8 cellular contexts compared by ENCODE assay signal in the genomic region with DNA sequence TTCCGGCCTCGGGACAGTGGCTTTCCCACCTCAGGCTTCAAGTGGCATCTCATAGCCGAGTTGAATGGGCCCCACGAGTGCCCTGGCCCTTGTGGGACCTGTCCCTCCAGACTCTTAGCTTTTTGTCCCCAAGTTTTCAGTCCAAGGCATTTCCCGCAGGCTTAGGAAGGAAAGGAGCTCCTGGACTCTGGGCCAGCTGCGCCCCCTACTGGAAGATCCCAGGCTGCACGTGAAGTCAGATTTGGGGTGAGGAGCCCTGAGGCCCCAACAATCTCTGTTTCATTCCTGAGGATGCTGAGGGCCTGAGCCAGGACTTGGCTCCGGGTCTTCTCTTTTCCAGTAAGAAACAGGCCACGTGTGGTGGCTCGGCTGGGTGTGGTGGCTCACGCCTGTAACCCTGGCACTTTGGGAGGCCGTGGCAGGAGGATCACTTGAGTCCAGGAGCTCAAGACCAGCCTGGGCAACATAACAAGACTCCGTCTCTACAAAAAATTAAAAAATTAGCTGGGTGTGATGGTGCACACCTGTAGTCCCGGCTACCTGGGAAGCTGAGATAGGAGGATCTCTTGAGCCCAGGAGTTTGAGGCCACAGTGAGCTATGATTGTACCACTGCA.
DNase-seq lines count a peak whose midpoint lies in the region; ATAC-seq and TF ChIP-seq lines count a peak whose summit lies in the region.

No MANE protein-coding gene starts in this region.

- H4K20me1 ChIP-seq in GM23338 (replicated peaks; ENCODE audit: insufficient read depth), result no peaks in the 10 kb centered on the region; the same call in 1 of the 2 replicates

- no peaks in the 10 kb centered on the region for H3K27me3 ChIP-seq in CD4-positive, CD25-positive, alpha-beta regulatory T cell (ENCODE audit: control insufficient read depth, insufficient read depth, low read length)
- H3K27me3 ChIP-seq in GM23338 (ENCODE audit: insufficient read depth) (no peaks in the 10 kb centered on the region), heart left ventricle (no peaks in the 10 kb centered on the region)

- no peaks in the 10 kb centered on the region for H3K36me3 Mint-ChIP-seq in CD4-positive, CD25-positive, alpha-beta regulatory T cell
- H3K36me3 Mint-ChIP-seq in GM23338 (ENCODE audit: low read depth), result peaks cover 24% of the 10 kb centered on the region; the same call in 2 of the 3 replicates
- H3K36me3 Mint-ChIP-seq in activated naive CD8-positive, alpha-beta T cell treated with anti-CD3 and anti-CD28 coated beads for 36 hours, result no peaks in the 10 kb centered on the region

- 57 to 84% (median 61%) methylated on average over 8 to 14 of the region's 14 CpGs for WGBS in heart left ventricle, 4 donors

- TF ChIP-seq CTCF in GM23338 (conservative IDR thresholded peaks at IDR 0.05; ENCODE audit: low read depth in 2 of 2) (peak; percentile 95 to 97), heart left ventricle (IDR thresholded peaks at IDR 0.05) (peak; percentile 83 to 93 (median 88))

- no peak overlapping the region for H3K27ac Mint-ChIP-seq in CD4-positive, CD25-positive, alpha-beta regulatory T cell
- peak overlapping the region; percentile 52; the same call in 1 of the 2 replicates for H3K27ac Mint-ChIP-seq in GM23338
- no peak overlapping the region for H3K27ac Mint-ChIP-seq in activated naive CD8-positive, alpha-beta T cell treated with anti-CD3 and anti-CD28 coated beads for 36 hours

- no peak overlapping the region for H3K27ac ChIP-seq in CD4-positive, CD25-positive, alpha-beta regulatory T cell (ENCODE audit: insufficient read depth, low read length, poor library complexity, severe bottlenecking)
- H3K27ac ChIP-seq in GM23338 (ENCODE audit: low read depth), result peak overlapping the region; percentile 72
- H3K27ac ChIP-seq in heart left ventricle, result peak overlapping the region in 11 of 12 donors; percentile 39 to 95 (median 82)

- no peaks in the 10 kb centered on the region for H3K4me1 Mint-ChIP-seq in CD4-positive, CD25-positive, alpha-beta regulatory T cell
- peaks cover 23% of the 10 kb centered on the region for H3K4me1 Mint-ChIP-seq in GM23338
- H3K4me1 Mint-ChIP-seq in activated naive CD8-positive, alpha-beta T cell treated with anti-CD3 and anti-CD28 coated beads for 36 hours, result no peaks in the 10 kb centered on the region

- H3K9me3 ChIP-seq in CD4-positive, CD25-positive, alpha-beta regulatory T cell (ENCODE audit: control insufficient read depth in 2 of 2, low read length in 2 of 2), result no peaks in the 10 kb centered on the region
- H3K9me3 ChIP-seq in heart left ventricle, result no peaks in the 10 kb centered on the region

- no peaks in the 10 kb centered on the region for H3K27me3 Mint-ChIP-seq in CD4-positive, CD25-positive, alpha-beta regulatory T cell
- peaks cover 9% of the 10 kb centered on the region for H3K27me3 Mint-ChIP-seq in GM23338 (ENCODE audit: insufficient read depth, low read depth, poor library complexity)
- H3K27me3 Mint-ChIP-seq in activated naive CD8-positive, alpha-beta T cell treated with anti-CD3 and anti-CD28 coated beads for 36 hours, result peaks cover 4% of the 10 kb centered on the region

- no peaks in the 10 kb centered on the region for H3K9me3 Mint-ChIP-seq in CD4-positive, CD25-positive, alpha-beta regulatory T cell
- no peaks in the 10 kb centered on the region for H3K9me3 Mint-ChIP-seq in GM23338
- H3K9me3 Mint-ChIP-seq in activated naive CD8-positive, alpha-beta T cell treated with anti-CD3 and anti-CD28 coated beads for 36 hours, result no peaks in the 10 kb centered on the region

- TF ChIP-seq POLR2A in heart left ventricle (IDR thresholded peaks at IDR 0.05), result no peak

- H3K4me2 ChIP-seq in GM23338, result no peak overlapping the region

- H3K4me1 ChIP-seq in CD4-positive, CD25-positive, alpha-beta regulatory T cell (ENCODE audit: control insufficient read depth, insufficient read depth, low read length, poor library complexity, severe bottlenecking), result no peaks in the 10 kb centered on the region
- no peaks in the 10 kb centered on the region; the same call in 1 of the 2 replicates for H3K4me1 ChIP-seq in GM23338 (ENCODE audit: insufficient read depth)
- peaks cover 3 to 25% (median 19%) of the 10 kb centered on the region in 12 donors for H3K4me1 ChIP-seq in heart left ventricle

- no peak overlapping the region for H3K4me3 ChIP-seq in CD4-positive, CD25-positive, alpha-beta regulatory T cell (ENCODE audit: low read depth, low read length)
- H3K4me3 ChIP-seq in GM23338 (no peak overlapping the region), heart left ventricle (no peak overlapping the region)

- no peaks in the 10 kb centered on the region for H3K9me2 ChIP-seq in GM23338 (ENCODE audit: insufficient read depth)

- no peak overlapping the region for H2AFZ ChIP-seq in GM23338

- H3K4me3 Mint-ChIP-seq in CD4-positive, CD25-positive, alpha-beta regulatory T cell, result no peak overlapping the region
- no peak overlapping the region for H3K4me3 Mint-ChIP-seq in GM23338
- H3K4me3 Mint-ChIP-seq in activated naive CD8-positive, alpha-beta T cell treated with anti-CD3 and anti-CD28 coated beads for 36 hours, result no peak overlapping the region

- intact Hi-C loops in heart left ventricle (cut with DNase I), result loop anchor here in 9 of 10 donors (1.0 to 10.0 kb wide), 6 partner anchors 38 to 185 kb away; a partner anchor contains a TSS

- no peaks in the 10 kb centered on the region for H3K79me2 ChIP-seq in GM23338 (replicated peaks; ENCODE audit: insufficient read depth)

- no peak for ATAC-seq in CD4-positive, CD25-positive, alpha-beta regulatory T cell (ENCODE audit: low read depth in 2 of 2)
- ATAC-seq in GM23338 (peak; percentile 77), heart left ventricle (peak; percentile 7 to 59 (median 49)), HG03457 (IDR thresholded peaks at IDR 0.05; ENCODE audit: unreplicated experiment) (no peak), GM21390 (IDR thresholded peaks at IDR 0.05; ENCODE audit: unreplicated experiment) (no peak)

- peaks cover 11% of the 10 kb centered on the region for H3F3A ChIP-seq in GM23338 (replicated peaks; ENCODE audit: low read depth)

- DNase-seq in CD4-positive, CD25-positive, alpha-beta regulatory T cell, result peak in 2 of 3 donors; percentile 8 to 37
- DNase-seq in GM23338 (ENCODE audit: low spot score) (peak; percentile 94), NOMO-1 treated with DMSO at 0.1 percent for 48 hours (lab: John Stamatoyannopoulos, UW; ENCODE audit: unreplicated experiment) (peak; percentile 52), heart left ventricle (peak; percentile 59 to 85 (median 72)), putamen (ENCODE audit: low spot score) (peak; percentile 50)
- DNase-seq in activated naive CD8-positive, alpha-beta T cell treated with anti-CD3 and anti-CD28 coated beads for 36 hours, result peak; percentile 45

- no peaks in the 10 kb centered on the region for H3K36me3 ChIP-seq in CD4-positive, CD25-positive, alpha-beta regulatory T cell (ENCODE audit: control insufficient read depth, insufficient read depth, low read length)
- H3K36me3 ChIP-seq in GM23338 (ENCODE audit: insufficient read depth) (no peaks in the 10 kb centered on the region; the same call in 1 of the 2 replicates), heart left ventricle (peaks cover 0 to 39% (median 11%) of the 10 kb centered on the region in 9 donors)

Comparison
In these comparisons a context has a peak if more than half of its experiments do, and no peak if none do; other contexts are left out.
1. ATAC-seq: peak in GM23338 (single experiment) and heart left ventricle (4 of 4); none in CD4-positive, CD25-positive, alpha-beta regulatory T cell (0 of 2), HG03457 (single experiment) and GM21390 (single experiment).
2. DNase-seq: peak in every context shown above with its lines; median percentile 94 in GM23338; 72 in heart left ventricle; 52 in NOMO-1 treated with DMSO at 0.1 percent for 48 hours; 50 in putamen; 45 in activated naive CD8-positive, alpha-beta T cell treated with anti-CD3 and anti-CD28 coated beads for 36 hours; 22 in CD4-positive, CD25-positive, alpha-beta regulatory T cell.